22 cellular contexts compared by ENCODE assay signal in genomic region chr20:24813080-24813479, GRCh38.
"Had no signal": no experiment of that assay in that cellular context is flagged by ENCODE, and none has a peak within 500 bp of the region (broad histone marks: within the 10 kb centered on the region; RNA-seq: fewer than 3 reads in every experiment).

No MANE protein-coding gene starts in this region.

- H3K27me3 Mint-ChIP-seq: stimulated activated naive CD8-positive, alpha-beta T cell treated with anti-CD3 and anti-CD28 coated beads, Interleukin-15, amount 100 ng/mL, for 72 hours had no signal

- ATAC-seq: heart right ventricle; lower lobe of right lung; right cardiac atrium; stimulated activated memory B cell treated with anti-CD40 and anti-IgM and Interleukin-4, amounts not matched to agents 10 μg/mL and 1 μg/mL and 100 μg/mL, for 72 hours; stimulated activated naive CD8-positive, alpha-beta T cell treated with anti-CD3 and anti-CD28 coated beads, Interleukin-15, amount 100 ng/mL, for 72 hours had no signal

- H3K4me2 ChIP-seq: smooth muscle cell had no signal

- H3K9me3 Mint-ChIP-seq: endodermal cell; immature natural killer cell; nephron; stimulated activated naive CD8-positive, alpha-beta T cell treated with anti-CD3 and anti-CD28 coated beads, Interleukin-15, amount 100 ng/mL, for 72 hours had no signal

- H3K9me3 ChIP-seq: colonic mucosa, heart right ventricle, left ventricle myocardium inferior, lower lobe of right lung, ovary, thoracic aorta, transverse colon had no signal

- H3K36me3 Mint-ChIP-seq: immature natural killer cell; memory B cell; naive B cell; stimulated activated memory B cell treated with anti-CD40 and anti-IgM and Interleukin-4, amounts not matched to agents 10 μg/mL and 1 μg/mL and 100 μg/mL, for 72 hours had no signal

- H3K27ac Mint-ChIP-seq: endodermal cell; memory B cell; nephron; progenitor cell of endocrine pancreas; stimulated activated memory B cell treated with anti-CD40 and anti-IgM and Interleukin-4, amounts not matched to agents 10 μg/mL and 1 μg/mL and 100 μg/mL, for 72 hours; stimulated activated naive CD8-positive, alpha-beta T cell treated with anti-CD3 and anti-CD28 coated beads, Interleukin-15, amount 100 ng/mL, for 72 hours had no signal

- H3K4me3 Mint-ChIP-seq: endodermal cell; immature natural killer cell; memory B cell; naive B cell; nephron; stimulated activated memory B cell treated with anti-CD40 and anti-IgM and Interleukin-4, amounts not matched to agents 10 μg/mL and 1 μg/mL and 100 μg/mL, for 72 hours; stimulated activated naive CD8-positive, alpha-beta T cell treated with anti-CD3 and anti-CD28 coated beads, Interleukin-15, amount 100 ng/mL, for 72 hours had no signal

- H3K4me3 ChIP-seq: colonic mucosa, heart right ventricle, left ventricle myocardium inferior, lower lobe of right lung, ovary, smooth muscle cell, thoracic aorta, transverse colon had no signal

- H3K4me1 Mint-ChIP-seq: endodermal cell; memory B cell; nephron; stimulated activated memory B cell treated with anti-CD40 and anti-IgM and Interleukin-4, amounts not matched to agents 10 μg/mL and 1 μg/mL and 100 μg/mL, for 72 hours had no signal

- H3K27me3 ChIP-seq: colonic mucosa, ovary, transverse colon had no signal

- H3K4me1 ChIP-seq: colonic mucosa, heart right ventricle, left ventricle myocardium inferior, lower lobe of right lung, transverse colon had no signal

- DNase-seq: cerebellar nuclear complex; colonic mucosa; effector CD4-positive, alpha-beta T cell; endodermal cell; foreskin melanocyte; heart right ventricle; immature natural killer cell; left ventricle myocardium inferior; midbrain; naive B cell; ovary; right cardiac atrium; stimulated activated CD4-positive, alpha-beta T cell treated with anti-CD3 and anti-CD28 coated beads, Interleukin-4, amount 100 ng/mL, for 1 hour; stimulated activated naive CD8-positive, alpha-beta T cell treated with anti-CD3 and anti-CD28 coated beads, Interleukin-15, amount 100 ng/mL, for 72 hours; transverse colon had no signal

- H3K27ac ChIP-seq: colonic mucosa, heart right ventricle, left ventricle myocardium inferior, lower lobe of right lung, ovary, thoracic aorta, transverse colon had no signal

- H3K36me3 ChIP-seq: colonic mucosa, heart right ventricle, left ventricle myocardium inferior, lower lobe of right lung, ovary, thoracic aorta, transverse colon had no signal
